Comparison of ENCODE assay signal across 18 cellular contexts in the genomic region with DNA sequence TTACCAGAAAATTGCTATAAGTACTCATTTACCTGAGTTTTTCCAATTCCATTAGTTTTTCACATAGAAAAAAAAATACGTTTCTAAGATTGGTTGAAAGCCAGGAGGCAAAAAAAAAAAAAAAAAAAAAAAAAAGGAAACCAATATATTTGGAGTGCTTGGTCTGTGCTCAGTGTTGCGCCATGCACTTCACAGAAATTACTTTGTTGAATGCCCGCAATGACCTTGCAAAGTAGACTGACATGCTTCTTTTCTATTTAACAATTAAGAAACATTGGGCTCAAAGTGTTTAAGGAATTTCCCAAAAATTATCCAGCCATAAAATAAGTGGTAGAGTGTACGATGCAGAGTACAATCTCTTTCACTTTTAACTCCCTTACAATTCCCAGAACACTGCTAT.
"Had no signal": no experiment of that assay in that cellular context is flagged by ENCODE, and none has a peak within 500 bp of the region (broad histone marks: within the 10 kb centered on the region; RNA-seq: fewer than 3 reads in every experiment).

No MANE protein-coding gene starts in this region.

- H3K27ac Mint-ChIP-seq: activated CD8-positive, alpha-beta T cell treated with anti-CD3 and anti-CD28 coated beads for 36 hours; activated naive CD4-positive, alpha-beta T cell treated with anti-CD3 and anti-CD28 coated beads, Interleukin-2, amount 50 U/mL, for 24 hours; naive thymus-derived CD4-positive, alpha-beta T cell; stimulated activated effector memory CD8-positive, alpha-beta T cell treated with anti-CD3 and anti-CD28 coated beads, Interleukin-12 subunit alpha, Interleukin-12 subunit beta, amount 100 ng/mL, for 72 hours had no signal

- ATAC-seq: activated CD8-positive, alpha-beta T cell treated with anti-CD3 and anti-CD28 coated beads for 36 hours; mucosa of descending colon; naive thymus-derived CD4-positive, alpha-beta T cell; pancreas; stimulated activated effector memory CD8-positive, alpha-beta T cell treated with anti-CD3 and anti-CD28 coated beads, Interleukin-12 subunit alpha, Interleukin-12 subunit beta, amount 100 ng/mL, for 72 hours had no signal

- H3K27ac ChIP-seq: pancreas, uterus had no signal

- H3K4me3 Mint-ChIP-seq: activated CD8-positive, alpha-beta T cell treated with anti-CD3 and anti-CD28 coated beads for 36 hours; activated naive CD4-positive, alpha-beta T cell treated with anti-CD3 and anti-CD28 coated beads, Interleukin-2, amount 50 U/mL, for 24 hours; central memory CD8-positive, alpha-beta T cell; naive thymus-derived CD4-positive, alpha-beta T cell; stimulated activated effector memory CD8-positive, alpha-beta T cell treated with anti-CD3 and anti-CD28 coated beads, Interleukin-12 subunit alpha, Interleukin-12 subunit beta, amount 100 ng/mL, for 72 hours had no signal

- H3K27me3 Mint-ChIP-seq: activated CD8-positive, alpha-beta T cell treated with anti-CD3 and anti-CD28 coated beads for 36 hours; activated naive CD4-positive, alpha-beta T cell treated with anti-CD3 and anti-CD28 coated beads, Interleukin-2, amount 50 U/mL, for 24 hours; central memory CD8-positive, alpha-beta T cell had no signal

- H3K36me3 Mint-ChIP-seq: activated naive CD4-positive, alpha-beta T cell treated with anti-CD3 and anti-CD28 coated beads, Interleukin-2, amount 50 U/mL, for 24 hours; naive thymus-derived CD4-positive, alpha-beta T cell; stimulated activated effector memory CD8-positive, alpha-beta T cell treated with anti-CD3 and anti-CD28 coated beads, Interleukin-12 subunit alpha, Interleukin-12 subunit beta, amount 100 ng/mL, for 72 hours had no signal

- H3K4me1 Mint-ChIP-seq: activated naive CD4-positive, alpha-beta T cell treated with anti-CD3 and anti-CD28 coated beads, Interleukin-2, amount 50 U/mL, for 24 hours; central memory CD8-positive, alpha-beta T cell; naive thymus-derived CD4-positive, alpha-beta T cell; stimulated activated effector memory CD8-positive, alpha-beta T cell treated with anti-CD3 and anti-CD28 coated beads, Interleukin-12 subunit alpha, Interleukin-12 subunit beta, amount 100 ng/mL, for 72 hours had no signal

- H3K4me3 ChIP-seq: heart right ventricle, mucosa of descending colon, pancreas, uterus had no signal

- H3K9me3 ChIP-seq: mucosa of descending colon, pancreas, uterus had no signal

- DNase-seq: activated CD4-positive, alpha-beta T cell treated with anti-CD3 and anti-CD28 coated beads for 4 hours; activated CD8-positive, alpha-beta T cell treated with anti-CD3 and anti-CD28 coated beads for 36 hours; activated effector memory CD4-positive, alpha-beta T cell treated with anti-CD3 and anti-CD28 coated beads, Interleukin-2, amount 50 U/mL, for 16 hours; activated T-cell treated with anti-CD3 and anti-CD28 coated beads, Interleukin-2, amount 50 U/mL, for 48 hours; amniotic stem cell; cortex of kidney; effector CD4-positive, alpha-beta T cell; foreskin melanocyte; heart right ventricle; mucosa of descending colon; naive thymus-derived CD4-positive, alpha-beta T cell; pancreas; stimulated activated CD4-positive, alpha-beta T cell treated with anti-CD3 and anti-CD28 coated beads, Interleukin-12 subunit alpha, Interleukin-12 subunit beta, amount 100 ng/mL, for 4 hours; T-helper 2 cell; uterus had no signal

- H3K36me3 ChIP-seq: heart right ventricle, pancreas, uterus had no signal

- H3K4me1 ChIP-seq: pancreas, uterus had no signal

- H3K27me3 ChIP-seq: heart right ventricle, pancreas, uterus had no signal
